15 cellular contexts compared by ENCODE assay signal in genomic region chr10:34433241-34434076, GRCh38.
A peak's percentile ranks its signal among the peaks of the same experiment; 100 is the strongest.
DNase-seq lines count a peak whose midpoint lies in the region; ATAC-seq and TF ChIP-seq lines count a peak whose summit lies in the region.
"Had no signal": no experiment of that assay in that cellular context is flagged by ENCODE, and none has a peak within 500 bp of the region (broad histone marks: within the 10 kb centered on the region; RNA-seq: fewer than 3 reads in every experiment).

No MANE protein-coding gene starts in this region.

- H3K9me3 Mint-ChIP-seq in type B pancreatic cell: peaks cover 3% of the 10 kb centered on the region
- H3K9me3 Mint-ChIP-seq: activated T-cell treated with anti-CD3 and anti-CD28 coated beads, Interleukin-2, amount 50 U/mL, for 24 hours; natural killer cell had no signal

- no peak for TF ChIP-seq CTCF in type B pancreatic cell (conservative IDR thresholded peaks at IDR 0.05)

- peaks cover 30% of the 10 kb centered on the region for H3K4me1 Mint-ChIP-seq in type B pancreatic cell (ENCODE audit: unreplicated experiment)
- H3K4me1 Mint-ChIP-seq: activated CD4-positive, alpha-beta T cell treated with anti-CD3 and anti-CD28 coated beads for 36 hours had no signal

- H3K4me3 Mint-ChIP-seq in type B pancreatic cell: no peak overlapping the region
- H3K4me3 Mint-ChIP-seq: activated CD4-positive, alpha-beta T cell treated with anti-CD3 and anti-CD28 coated beads for 36 hours; activated T-cell treated with anti-CD3 and anti-CD28 coated beads, Interleukin-2, amount 50 U/mL, for 24 hours; natural killer cell had no signal

- DNase-seq in LHCN-M2 (ENCODE audit: low read depth) (peak; percentile 62), dermis blood vessel endothelial cell (peak; percentile 33), hepatic stellate cell (ENCODE audit: low spot score) (peak; percentile 14), type B pancreatic cell (ENCODE audit: extremely low spot score, unreplicated experiment) (no peak), NCI-H510A treated with DMSO at 0.1 percent for 48 hours (lab: John Stamatoyannopoulos, UW) (no peak)
- DNase-seq: activated CD4-positive, alpha-beta T cell treated with anti-CD3 and anti-CD28 coated beads for 36 hours; activated T-cell treated with anti-CD3 and anti-CD28 coated beads, Interleukin-2, amount 50 U/mL, for 24 hours; dorsolateral prefrontal cortex; natural killer cell; NCI-H446 treated with DMSO at 0.1 percent for 48 hours; PC-9; right lobe of liver; stimulated activated naive CD8-positive, alpha-beta T cell treated with anti-CD3 and anti-CD28 coated beads, Interleukin-15, Interleukin-2, amounts not matched to agents 100 U/mL and 50 U/mL, for 24 hours had no signal

- peaks cover 6% of the 10 kb centered on the region for H3K36me3 Mint-ChIP-seq in type B pancreatic cell
- H3K36me3 Mint-ChIP-seq: natural killer cell had no signal

- no peaks in the 10 kb centered on the region for H3K27me3 Mint-ChIP-seq in type B pancreatic cell

- ATAC-seq in GM19351 (IDR thresholded peaks at IDR 0.05; ENCODE audit: unreplicated experiment): no peak
- no peak for ATAC-seq in GM18867 (IDR thresholded peaks at IDR 0.05; ENCODE audit: unreplicated experiment)
- ATAC-seq: activated CD4-positive, alpha-beta T cell treated with anti-CD3 and anti-CD28 coated beads for 36 hours; natural killer cell; stimulated activated naive CD8-positive, alpha-beta T cell treated with anti-CD3 and anti-CD28 coated beads, Interleukin-15, Interleukin-2, amounts not matched to agents 100 U/mL and 50 U/mL, for 24 hours had no signal

- H3K27ac Mint-ChIP-seq in type B pancreatic cell: peak overlapping the region; percentile 1
- H3K27ac Mint-ChIP-seq: activated CD4-positive, alpha-beta T cell treated with anti-CD3 and anti-CD28 coated beads for 36 hours; activated T-cell treated with anti-CD3 and anti-CD28 coated beads, Interleukin-2, amount 50 U/mL, for 24 hours; natural killer cell had no signal

Comparison
In these comparisons a context has a peak if more than half of its experiments do, and no peak if none do; other contexts are left out.
1. DNase-seq: peak in LHCN-M2 (single experiment), dermis blood vessel endothelial cell (single experiment) and hepatic stellate cell (single experiment); none in type B pancreatic cell (single experiment) and NCI-H510A treated with DMSO at 0.1 percent for 48 hours (single experiment).